15 cellular contexts compared by ENCODE assay signal in the genomic region with DNA sequence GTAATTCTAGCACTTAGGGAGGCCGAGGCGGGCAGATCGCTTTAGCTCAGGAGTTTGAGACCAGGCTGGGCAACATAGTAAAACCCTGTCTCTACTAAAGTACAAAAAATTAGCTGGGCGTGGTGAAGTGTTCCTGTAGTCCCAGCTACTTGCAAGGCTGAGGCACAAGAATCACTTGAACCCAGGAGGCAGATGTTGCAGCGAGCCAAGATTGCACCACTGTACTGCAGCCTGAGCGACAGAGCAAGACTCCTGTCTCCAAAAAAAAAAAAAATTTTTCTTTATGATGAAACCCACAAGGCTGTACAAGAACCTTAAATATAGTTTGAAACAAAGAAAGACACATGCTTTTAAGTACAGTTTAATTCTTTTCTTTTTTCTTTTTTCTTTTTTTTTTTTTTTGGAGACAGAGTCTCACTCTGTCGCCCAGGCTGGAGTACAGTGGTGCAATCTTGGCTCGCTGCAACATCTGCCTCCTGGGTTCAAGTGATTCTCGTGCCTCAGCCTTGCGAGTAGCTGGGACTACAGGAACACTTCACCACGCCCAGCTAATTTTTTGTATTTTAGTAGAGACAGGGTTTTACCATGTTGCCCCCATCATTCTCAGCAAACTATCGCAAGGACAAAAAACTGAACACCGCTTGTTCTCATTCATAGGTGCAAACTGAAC. TPM values are rescaled to one million over a fixed set of nuclear protein-coding genes. Genes with fewer than 3 reads are reported as not detected.
"Had no signal": no experiment of that assay in that cellular context is flagged by ENCODE, and none has a peak within 500 bp of the region (broad histone marks: within the 10 kb centered on the region; RNA-seq: fewer than 3 reads in every experiment).

No MANE protein-coding gene starts in this region.

RNA-seq across cellular contexts. Expression of gene GFRA4, which starts 47.9 kb away (rescaled TPM):
- total RNA-seq: activated CD4-positive, alpha-beta memory T cell treated with anti-CD3 and anti-CD28 coated beads, Interleukin-2, amount 10 ng/mL, durations not matched to agents 7 days and 5 days; activated CD4-positive, alpha-beta T cell treated with anti-CD3 and anti-CD28 coated beads for 36 hours; activated CD4-positive, alpha-beta T cell treated with anti-CD3 and anti-CD28 coated beads, Interleukin-2, amount 10 ng/mL, durations not matched to agents 7 days and 5 days; activated CD8-positive, alpha-beta memory T cell treated with anti-CD3 and anti-CD28 coated beads, Interleukin-2, amount 10 ng/mL, durations not matched to agents 7 days and 5 days; activated CD8-positive, alpha-beta T cell treated with anti-CD3 and anti-CD28 coated beads, Interleukin-2, amount 10 ng/mL, durations not matched to agents 7 days and 5 days; activated naive CD8-positive, alpha-beta T cell treated with anti-CD3 and anti-CD28 coated beads, Interleukin-2, amount 10 ng/mL, durations not matched to agents 7 days and 5 days; activated T-helper 2 cell treated with anti-CD3 and anti-CD28 coated beads, Interferon-gamma antibody, Interleukin-2, Interleukin-4, amounts not matched to agents 10 μg/mL and 5 μg/mL and 100 μg/mL, durations not matched to agents 14 hours and 24 hours and 36 hours; ascending aorta; bronchial epithelial cell; cardiac muscle cell; chondrocyte; T-helper 17 cell; T-helper 2 cell treated with Interferon-gamma antibody and Interleukin-4, amounts not matched to agents 100 ng/mL and 5 ng/mL, for 36 hours; WTC11 had no signal
- polyA plus RNA-seq: adipose tissue, cardiac muscle cell had no signal
